9 cellular contexts compared by ENCODE assay signal in the genomic region with DNA sequence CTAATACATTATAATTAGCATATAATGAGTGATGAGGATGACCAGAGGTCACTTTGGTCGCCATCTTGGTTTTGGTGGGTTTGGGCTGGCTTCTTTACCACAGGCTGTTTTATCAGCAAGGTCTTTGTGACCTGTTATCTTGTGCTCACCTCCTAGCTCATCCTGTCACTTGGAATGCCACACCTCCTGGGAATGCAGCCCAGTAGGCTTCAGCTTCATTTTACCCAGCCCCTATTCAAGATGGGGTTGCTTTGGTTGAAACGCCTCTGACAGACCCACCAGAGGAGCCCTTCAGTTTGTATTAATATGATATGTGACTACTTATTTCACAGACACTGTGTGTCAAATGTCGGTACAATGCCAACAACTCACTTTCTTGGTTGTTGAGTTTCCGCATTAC. TPM values are rescaled to one million over a fixed set of nuclear protein-coding genes. Genes with fewer than 3 reads are reported as not detected.
"Had no signal": no experiment of that assay in that cellular context is flagged by ENCODE, and none has a peak within 500 bp of the region (broad histone marks: within the 10 kb centered on the region; RNA-seq: fewer than 3 reads in every experiment).

No MANE protein-coding gene starts in this region.

- DNase-seq: GDM1, GF-D8 had no signal

- H3K4me3 ChIP-seq: GM12878 had no signal

- ATAC-seq: GM12878 had no signal

- FAIRE-seq: G401.6, GM12878, GM12891, GM12892, GM18507, GM19239 had no signal

RNA-seq across cellular contexts. Expression of gene FOLR3, which starts 20.2 kb away (rescaled TPM):
- total RNA-seq: G401, GM12878 had no signal
- polyA plus RNA-seq: GM12878 had no signal

RNA-seq across cellular contexts. Expression of gene FOLR1, which starts 36.2 kb away (rescaled TPM):
- total RNA-seq: GM12878 had no signal
- polyA plus RNA-seq: GM12878 had no signal

RNA-seq across cellular contexts. Expression of gene TOMT, which starts 50.0 kb away (rescaled TPM):
- total RNA-seq: G401, GM12878 had no signal
- polyA plus RNA-seq: GM12878 had no signal
